Comparison of ENCODE assay signal across 19 cellular contexts in the genomic region with DNA sequence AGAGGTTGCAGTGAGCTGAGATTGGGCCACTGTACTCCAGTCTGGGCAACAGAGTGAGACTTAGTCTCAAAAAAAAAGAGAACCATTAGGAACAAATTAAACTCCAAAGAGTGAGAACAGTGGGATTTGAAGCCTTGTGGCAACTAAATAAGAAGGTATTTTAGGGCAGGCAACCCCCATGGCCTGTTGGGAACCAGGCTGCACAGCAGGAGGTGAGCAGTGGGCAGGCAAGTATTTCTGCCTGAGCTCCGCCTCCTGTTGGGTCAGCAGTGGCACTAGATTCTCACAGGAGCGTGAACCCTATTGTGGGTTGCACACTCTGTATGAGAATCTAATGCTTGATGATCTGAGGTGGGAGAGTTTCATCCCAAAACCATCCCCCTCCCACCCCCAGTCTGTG. TPM values are rescaled to one million over a fixed set of nuclear protein-coding genes. Genes with fewer than 3 reads are reported as not detected.
A peak's percentile ranks its signal among the peaks of the same experiment; 100 is the strongest.
DNase-seq lines count a peak whose midpoint lies in the region; ATAC-seq and TF ChIP-seq lines count a peak whose summit lies in the region.
"Had no signal": no experiment of that assay in that cellular context is flagged by ENCODE, and none has a peak within 500 bp of the region (broad histone marks: within the 10 kb centered on the region; RNA-seq: fewer than 3 reads in every experiment).

No MANE protein-coding gene starts in this region.

- H4K20me1 ChIP-seq in hepatocyte (ENCODE audit: insufficient read depth, poor library complexity, severe bottlenecking), result no peaks in the 10 kb centered on the region

- intact Hi-C loops in gastrocnemius medialis (cut with DNase I; ENCODE audit: low total_unique reads), result no loop called here

- in situ Hi-C loops in gastrocnemius medialis (cut with MboI; ENCODE audit: low sequenced_read_pairs in 4 of 4), result no loop called here

- no peak for TF ChIP-seq CTCF in C4-2B (conservative IDR thresholded peaks at IDR 0.05)
- no peak for TF ChIP-seq CTCF in hepatocyte (IDR thresholded peaks at IDR 0.05; ENCODE audit: poor library complexity)
- no peak for TF ChIP-seq CTCF in gastrocnemius medialis (IDR thresholded peaks at IDR 0.05 in 4 of 5, conservative IDR thresholded peaks at IDR 0.05 in 1 of 5)
- TF ChIP-seq CTCF in RWPE1 (conservative IDR thresholded peaks at IDR 0.05; ENCODE audit: low read depth), result no peak

- H3K4me1 ChIP-seq in ACC112 (ENCODE audit: control insufficient read depth, insufficient read depth, low read length, unreplicated experiment), result peaks cover 68% of the 10 kb centered on the region
- peaks cover 22% of the 10 kb centered on the region for H3K4me1 ChIP-seq in hepatocyte (ENCODE audit: insufficient read depth)
- H3K4me1 ChIP-seq in gastrocnemius medialis, result peaks cover 24 to 27% of the 10 kb centered on the region in 2 donors

- H3K27me3 ChIP-seq in ACC112 (ENCODE audit: insufficient read depth, low read length) (no peaks in the 10 kb centered on the region), hepatocyte (no peaks in the 10 kb centered on the region), gastrocnemius medialis (peaks cover 0 to 6% (median 6%) of the 10 kb centered on the region in 3 donors)

- H3K4me2 ChIP-seq in hepatocyte, result no peak overlapping the region

- no peaks in the 10 kb centered on the region for H3K9me2 ChIP-seq in hepatocyte (replicated peaks; ENCODE audit: insufficient read depth)

- 100% methylated on average over 2 of the region's 2 CpGs for WGBS in hepatocyte (ENCODE audit: low lambda C conversion rate, missing lambda C conversion rate)

- H3K79me2 ChIP-seq in ACC112 (ENCODE audit: control insufficient read depth, insufficient read depth, low read length, unreplicated experiment) (no peaks in the 10 kb centered on the region), hepatocyte (no peaks in the 10 kb centered on the region)

- no peak for ATAC-seq in gastrocnemius medialis
- ATAC-seq in GM21526 (IDR thresholded peaks at IDR 0.05; ENCODE audit: low FRiP score, unreplicated experiment), result no peak
- no peak for ATAC-seq in HG03469 (IDR thresholded peaks at IDR 0.05; ENCODE audit: unreplicated experiment)

- CTCF ChIA-PET in RWPE1 (lab: Yijun Ruan, JAX), result interaction anchor here (0.6 to 0.8 kb wide), 2 partner anchors 16 to 210 kb away, joined by 4 read pairs; no protein-coding TSS in a partner anchor

- POLR2A ChIA-PET in RWPE1 (lab: Yijun Ruan, JAX; ENCODE audit: low non-redundant PET), result no interaction called here

- DNase-seq in hepatocyte (ENCODE audit: low spot score) (no peak), gastrocnemius medialis (no peak), RWPE1 (ENCODE audit: low spot score) (no peak), NCI-H1930 (lab: John Stamatoyannopoulos, UW) (no peak)
- DNase-seq: ACHN; AML-193; Calu3; CD4-positive, alpha-beta T cell; DMS79; H9; Kasumi-1; NCI-H1105 treated with DMSO at 0.1 percent for 48 hours; NCI-H187; NCI-H69; SIG-M5 had no signal

- H3K36me3 ChIP-seq in ACC112 (ENCODE audit: insufficient read depth, low read length), result no peaks in the 10 kb centered on the region; the same call in 1 of the 2 replicates
- H3K36me3 ChIP-seq in hepatocyte (replicated peaks; ENCODE audit: insufficient read depth, low read depth), result no peaks in the 10 kb centered on the region
- no peaks in the 10 kb centered on the region for H3K36me3 ChIP-seq in gastrocnemius medialis

- peak overlapping the region; percentile 98 for H3K27ac ChIP-seq in ACC112 (ENCODE audit: low read depth, low read length)
- peak overlapping the region; percentile 5 for H3K27ac ChIP-seq in C4-2B
- peak overlapping the region; percentile 22 for H3K27ac ChIP-seq in hepatocyte
- H3K27ac ChIP-seq in gastrocnemius medialis, result peak overlapping the region in 3 of 4 donors; percentile 77 to 82 (median 80)
- no peak overlapping the region for H3K27ac ChIP-seq in RWPE1

- no peak for TF ChIP-seq POLR2A in gastrocnemius medialis (IDR thresholded peaks at IDR 0.05)

- H2AFZ ChIP-seq in ACC112 (ENCODE audit: low read length, unreplicated experiment) (no peak overlapping the region), hepatocyte (no peak overlapping the region)

- H3K4me3 ChIP-seq in ACC112 (ENCODE audit: low read depth, low read length), result no peak overlapping the region
- no peak overlapping the region for H3K4me3 ChIP-seq in hepatocyte
- H3K4me3 ChIP-seq in gastrocnemius medialis, result no peak overlapping the region

- H3K9me3 ChIP-seq in hepatocyte (ENCODE audit: low read depth) (no peaks in the 10 kb centered on the region), gastrocnemius medialis (no peaks in the 10 kb centered on the region)

RNA-seq across cellular contexts. Expression of a gene that starts 57.6 kb away (rescaled TPM):
- total RNA-seq in hepatocyte (17.3 and 19.7 TPM in 2 replicates), gastrocnemius medialis (10 to 100 TPM; 20.4 to 33.7 (median 27.7) TPM)
- 17.1 and 21.1 TPM in 2 replicates for polyA plus RNA-seq in hepatocyte
